8 cellular contexts compared by ENCODE assay signal in genomic region chr12:56636675-56637540, GRCh38. TPM values are rescaled to one million over a fixed set of nuclear protein-coding genes. Genes with fewer than 3 reads are reported as not detected.
DNase-seq lines count a peak whose midpoint lies in the region; ATAC-seq and TF ChIP-seq lines count a peak whose summit lies in the region.

No MANE protein-coding gene starts in this region.

- POLR2A ChIA-PET in AG04450 (lab: Yijun Ruan, JAX): interaction anchor here (0.5 to 1.7 kb wide), 16 partner anchors 8 to 451 kb away, joined by 3 to 15 read pairs (median 5); partner anchors contain the start of genes ATP5F1B, CNPY2, NAB2 and NACA
- POLR2A ChIA-PET in WTC11 (lab: Charles Lee): interaction anchor here (0.5 to 1.3 kb wide), 19 partner anchors 9 to 509 kb away, joined by 3 to 14 read pairs (median 3); partner anchors contain the start of genes ATP5F1B, ESYT1, GLS2 and LRP1

- H3K9me3 ChIP-seq in AG04450 (ENCODE audit: control insufficient read depth, insufficient read depth, low read length): no peaks in the 10 kb centered on the region

- peak; percentile 72 for TF ChIP-seq CTCF in AG04450 (IDR thresholded peaks at IDR 0.05; ENCODE audit: low read depth, low read length)
- peak; percentile 41; the same call in 1 of the 2 replicates for TF ChIP-seq CTCF in WTC11 (IDR thresholded peaks at IDR 0.05)

- peaks cover 37% of the 10 kb centered on the region for H3K36me3 Mint-ChIP-seq in WTC11

- no peaks in the 10 kb centered on the region for H3K9me3 Mint-ChIP-seq in WTC11

- H3K27ac ChIP-seq in AG04450 (ENCODE audit: low read depth, low read length) (peak overlapping the region; percentile 87), caudate nucleus (ENCODE audit: low read depth, low read length) (peak overlapping the region; percentile 99)

- H3K4me1 Mint-ChIP-seq in WTC11: peaks cover 42% of the 10 kb centered on the region

- H3K4me3 Mint-ChIP-seq in WTC11: peak overlapping the region; percentile 97

- CTCF ChIA-PET in AG04450 (lab: Charles Lee) (interaction anchor here (0.5 to 3.8 kb wide), 80 partner anchors 9 to 788 kb away, joined by 3 to 51 read pairs (median 4); partner anchors contain the start of genes ATP5F1B, NACA, PTGES3 and RBMS2), WTC11 (lab: Charles Lee) (interaction anchor here (0.6 to 5.3 kb wide), 84 partner anchors 9 to 822 kb away, joined by 3 to 84 read pairs (median 4); partner anchors contain the start of genes ATP5F1B, CNPY2, DNAJC14 and ESYT1)

- no peaks in the 10 kb centered on the region for H3K27me3 ChIP-seq in AG04450 (ENCODE audit: control insufficient read depth, insufficient read depth, low read length)

- H3K27ac Mint-ChIP-seq in WTC11: peak overlapping the region; percentile 99

- H3K4me3 ChIP-seq in AG04450 (ENCODE audit: low read depth, low read length): peak overlapping the region; percentile 81

- DNase-seq in AG04450 (ENCODE audit: low read depth, low spot score) (peak; percentile 100), NCI-H2171 treated with DMSO at 0.1 percent for 48 hours (lab: John Stamatoyannopoulos, UW) (peak; percentile 99), WTC11 (ENCODE audit: low spot score) (peak; percentile 99), caudate nucleus (lab: John Stamatoyannopoulos, UW) (peak; percentile 62 to 99 (median 90)), iris pigment epithelial cell (ENCODE audit: low read depth) (peak; percentile 100)
- DNase-seq in stimulated activated CD4-positive, alpha-beta T cell treated with anti-CD3 and anti-CD28 coated beads, Interleukin-12 subunit alpha, Interleukin-12 subunit beta, amount 100 ng/mL, for 4 hours: peak; percentile 80

- ATAC-seq in GM18868 (IDR thresholded peaks at IDR 0.05; ENCODE audit: unreplicated experiment): peak; percentile 54
- ATAC-seq in HG03108 (IDR thresholded peaks at IDR 0.05; ENCODE audit: unreplicated experiment): peak; percentile 54
- ATAC-seq in WTC11: peak; percentile 70

- H3K27me3 Mint-ChIP-seq in WTC11 (ENCODE audit: low read depth): no peaks in the 10 kb centered on the region

TF ChIP-seq in WTC11, 78 proteins besides CTCF, POLR2A, EP300 and RAD21 (continues in another document):
- TF ChIP-seq FOXJ3 (CRISPR knock-in tag; IDR thresholded peaks at IDR 0.05; ENCODE audit: borderline replicate concordance): no peak
- TF ChIP-seq ZNF425 (CRISPR knock-in tag; conservative IDR thresholded peaks at IDR 0.05): 0 out of 2 replicates have a peak, but pooled peaks have one; percentile 30
- no peak for TF ChIP-seq SMAD4 (CRISPR knock-in tag; IDR thresholded peaks at IDR 0.05)
- TF ChIP-seq NFE2L1 (CRISPR knock-in tag; IDR thresholded peaks at IDR 0.05): no peak
- no peak for TF ChIP-seq ATF1 (CRISPR knock-in tag; IDR thresholded peaks at IDR 0.05)
- TF ChIP-seq ZNF671 (CRISPR knock-in tag; IDR thresholded peaks at IDR 0.05): 0 out of 2 replicates have a peak, but pooled peaks have one; percentile 46
- peak; percentile 80 for TF ChIP-seq ERG (CRISPR knock-in tag; IDR thresholded peaks at IDR 0.05)
- no peak for TF ChIP-seq ZNF423 (CRISPR knock-in tag; IDR thresholded peaks at IDR 0.05)
- no peak for TF ChIP-seq NR2C2 (CRISPR knock-in tag; IDR thresholded peaks at IDR 0.05)
- no peak for TF ChIP-seq KAT7 (CRISPR knock-in tag; IDR thresholded peaks at IDR 0.05; ENCODE audit: borderline replicate concordance)
- no peak for TF ChIP-seq TP53 (CRISPR knock-in tag; IDR thresholded peaks at IDR 0.05)
- TF ChIP-seq ATF3 (CRISPR knock-in tag; conservative IDR thresholded peaks at IDR 0.05): no peak
- no peak for TF ChIP-seq NFATC4 (CRISPR knock-in tag; IDR thresholded peaks at IDR 0.05)
- peak; percentile 54; the same call in 1 of the 2 replicates for TF ChIP-seq ZNF416 (CRISPR knock-in tag; IDR thresholded peaks at IDR 0.05)
- TF ChIP-seq HMGXB4 (CRISPR knock-in tag; IDR thresholded peaks at IDR 0.05): 0 out of 2 replicates have a peak, but pooled peaks have one; percentile 41
- TF ChIP-seq EMX1 (CRISPR knock-in tag; IDR thresholded peaks at IDR 0.05): no peak
- no peak for TF ChIP-seq ATF2 (CRISPR knock-in tag; IDR thresholded peaks at IDR 0.05; ENCODE audit: borderline replicate concordance, low read depth)
- no peak for TF ChIP-seq CREB1 (CRISPR knock-in tag; IDR thresholded peaks at IDR 0.05)
- 0 out of 2 replicates have a peak, but pooled peaks have one; percentile 32 for TF ChIP-seq ETV6 (CRISPR knock-in tag; IDR thresholded peaks at IDR 0.05)
- TF ChIP-seq ZNF121 (CRISPR knock-in tag; IDR thresholded peaks at IDR 0.05): no peak
- no peak for TF ChIP-seq OVOL2 (CRISPR knock-in tag; IDR thresholded peaks at IDR 0.05; ENCODE audit: borderline replicate concordance)
- TF ChIP-seq ZNF219 (CRISPR knock-in tag; IDR thresholded peaks at IDR 0.05; ENCODE audit: borderline replicate concordance): no peak
- TF ChIP-seq MAX (CRISPR knock-in tag; IDR thresholded peaks at IDR 0.05): peak; percentile 24; the same call in 1 of the 2 replicates

RNA-seq across cellular contexts. Expression of gene BAZ2A, which starts 6.8 kb away (rescaled TPM):
- polyA plus RNA-seq in AG04450 (2011; rRNA removed): 43.9 and 52.8 TPM in 2 replicates
- 85.8 and 105 TPM in 2 replicates for polyA minus RNA-seq in AG04450 (2011; rRNA and poly(A)+ RNA removed)
- total RNA-seq in WTC11 (2021): 103 to 114 TPM (median 108 TPM) in 3 replicates

RNA-seq across cellular contexts. Expression of gene ATP5F1B, which starts 8.9 kb away (rescaled TPM):
- polyA plus RNA-seq in AG04450 (2011; rRNA removed): 974 and 975 TPM in 2 replicates
- polyA minus RNA-seq in AG04450 (2011; rRNA and poly(A)+ RNA removed): 743 and 921 TPM in 2 replicates
- total RNA-seq in WTC11 (2021): 971 to 1,064 TPM (median 1,005 TPM) in 3 replicates

RNA-seq across cellular contexts. Expression of gene PTGES3, which starts 51.2 kb away (rescaled TPM):
- 80.1 and 112 TPM in 2 replicates for polyA plus RNA-seq in AG04450 (2011; rRNA removed)
- polyA minus RNA-seq in AG04450 (2011; rRNA and poly(A)+ RNA removed): 18.8 and 44.0 TPM in 2 replicates
- 394 to 436 TPM (median 420 TPM) in 3 replicates for total RNA-seq in WTC11 (2021)

Comparison
In these comparisons a context has a peak if more than half of its experiments do, and no peak if none do; other contexts are left out.
1. Peak in every context shown above with its lines: DNase-seq, ATAC-seq, H3K4me3 ChIP-seq and H3K27ac ChIP-seq.